Comparison of ENCODE assay signal across 8 cellular contexts in the genomic region with DNA sequence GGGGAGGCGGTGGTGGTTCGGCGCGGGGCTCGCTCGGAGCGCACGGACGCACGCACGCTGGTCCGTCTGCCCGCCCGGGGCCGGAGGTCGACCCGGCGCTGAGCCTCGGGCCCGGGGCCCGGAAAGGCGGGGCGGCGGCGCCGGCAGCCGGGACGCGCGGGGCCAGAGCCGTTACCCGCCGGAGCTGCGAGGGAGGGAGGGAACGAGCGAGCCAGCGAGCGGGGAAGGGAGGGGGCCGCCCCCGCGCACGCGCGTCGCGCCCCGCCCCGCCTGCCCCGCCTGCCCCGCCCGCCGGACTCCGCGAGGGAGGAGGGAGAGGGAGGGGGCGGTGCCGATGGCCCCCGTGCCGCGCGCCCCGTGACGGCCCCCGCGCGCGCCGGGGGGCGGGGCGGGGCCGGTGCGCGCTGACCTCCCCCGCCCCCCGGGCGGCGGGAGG. TPM values are rescaled to one million over a fixed set of nuclear protein-coding genes. Genes with fewer than 3 reads are reported as not detected.
DNase-seq lines count a peak whose midpoint lies in the region; ATAC-seq and TF ChIP-seq lines count a peak whose summit lies in the region.

No MANE protein-coding gene starts in this region.

- H3K4me1 Mint-ChIP-seq in GM23338: peaks cover 34% of the 10 kb centered on the region
- peaks cover 34% of the 10 kb centered on the region for H3K4me1 Mint-ChIP-seq in T-helper 2 cell treated with Interferon-gamma antibody and Interleukin-4, amounts not matched to agents 5 μg/mL and 100 μg/mL, for 36 hours (ENCODE audit: low read depth)
- peaks cover 23% of the 10 kb centered on the region for H3K4me1 Mint-ChIP-seq in MCF 10A (ENCODE audit: insufficient read depth, unreplicated experiment)

- H3K27ac ChIP-seq in GM23338 (ENCODE audit: low read depth): no peak overlapping the region

- no peaks in the 10 kb centered on the region; the same call in 1 of the 2 replicates for H4K20me1 ChIP-seq in GM23338 (replicated peaks; ENCODE audit: insufficient read depth)

- peak; percentile 81 for DNase-seq in NCI-H1436 (lab: John Stamatoyannopoulos, UW)
- no peak for DNase-seq in NCI-H1436 treated with DMSO at 0.1 percent for 48 hours (lab: John Stamatoyannopoulos, UW)
- peak; percentile 54 for DNase-seq in GM23338 (ENCODE audit: low spot score)
- DNase-seq in MG63: peak; percentile 87
- peak; percentile 79 for DNase-seq in T-helper 2 cell treated with Interferon-gamma antibody and Interleukin-4, amounts not matched to agents 5 μg/mL and 100 μg/mL, for 36 hours (ENCODE audit: low spot score)
- peak; percentile 79 for DNase-seq in MCF 10A (ENCODE audit: unreplicated experiment)
- DNase-seq in inferior parietal cortex (ENCODE audit: extremely low spot score): peak; percentile 55
- peak; percentile 59 to 67 for DNase-seq in stimulated activated CD4-positive, alpha-beta T cell treated with anti-CD3 and anti-CD28 coated beads, Interleukin-15, amount 100 ng/mL, for 48 hours (ENCODE audit: low read depth in 2 of 2)

- POLR2A ChIA-PET in MCF 10A (lab: Yijun Ruan, JAX): interaction anchor here (0.7 to 1.7 kb wide), 4 partner anchors 9 to 40 kb away, joined by 3 to 11 read pairs (median 7); partner anchors contain the start of genes PAFAH1B3 and PRR19

- peak overlapping the region; percentile 43; the same call in 1 of the 2 replicates for H3K4me3 ChIP-seq in GM23338
- no peak overlapping the region; the same call in 1 of the 2 replicates for H3K4me3 ChIP-seq in MG63

- H3K36me3 ChIP-seq in GM23338 (ENCODE audit: insufficient read depth) (0 out of 2 replicates have a peak, but pooled peaks cover 4% of the 10 kb centered on the region), MG63 (peaks cover 32% of the 10 kb centered on the region)

- H3K4me1 ChIP-seq in GM23338 (ENCODE audit: insufficient read depth): peaks cover 32% of the 10 kb centered on the region

- H3K36me3 Mint-ChIP-seq in GM23338 (ENCODE audit: low read depth) (peaks cover 10% of the 10 kb centered on the region), MCF 10A (ENCODE audit: insufficient read depth, unreplicated experiment) (peaks cover 14% of the 10 kb centered on the region)
- peaks cover 12% of the 10 kb centered on the region for H3K36me3 Mint-ChIP-seq in T-helper 2 cell treated with Interferon-gamma antibody and Interleukin-4, amounts not matched to agents 5 μg/mL and 100 μg/mL, for 36 hours (ENCODE audit: low read depth)

- peaks cover 23% of the 10 kb centered on the region for H3F3A ChIP-seq in GM23338 (replicated peaks; ENCODE audit: low read depth)

- no peak for TF ChIP-seq CTCF in GM23338 (conservative IDR thresholded peaks at IDR 0.05; ENCODE audit: low read depth in 2 of 2)
- no peak for TF ChIP-seq CTCF in MCF 10A (IDR thresholded peaks at IDR 0.05; ENCODE audit: unreplicated experiment)

- no TSS peak for BruUV-seq in MCF 10A (replicated peaks; lab: Mats Ljungman, UMichigan)

- H3K9me3 Mint-ChIP-seq in GM23338 (no peaks in the 10 kb centered on the region), MCF 10A (ENCODE audit: unreplicated experiment) (no peaks in the 10 kb centered on the region)
- H3K9me3 Mint-ChIP-seq in T-helper 2 cell treated with Interferon-gamma antibody and Interleukin-4, amounts not matched to agents 5 μg/mL and 100 μg/mL, for 36 hours: no peaks in the 10 kb centered on the region

- no peak for ATAC-seq in GM23338

- H3K27me3 ChIP-seq in GM23338 (ENCODE audit: insufficient read depth): no peaks in the 10 kb centered on the region
- no peaks in the 10 kb centered on the region for H3K27me3 ChIP-seq in MG63

- peaks cover 23% of the 10 kb centered on the region for H3K27me3 Mint-ChIP-seq in GM23338 (ENCODE audit: insufficient read depth, low read depth, poor library complexity)
- no peaks in the 10 kb centered on the region for H3K27me3 Mint-ChIP-seq in T-helper 2 cell treated with Interferon-gamma antibody and Interleukin-4, amounts not matched to agents 5 μg/mL and 100 μg/mL, for 36 hours (ENCODE audit: low read depth)
- H3K27me3 Mint-ChIP-seq in MCF 10A (ENCODE audit: insufficient read depth, unreplicated experiment): no peaks in the 10 kb centered on the region

- H3K9me3 ChIP-seq in MG63: no peaks in the 10 kb centered on the region

- no peak overlapping the region for H2AFZ ChIP-seq in GM23338

- intact Hi-C loops in MCF 10A (cut with micrococcal nuclease): no loop called here

- H3K4me3 Mint-ChIP-seq in GM23338: no peak overlapping the region
- H3K4me3 Mint-ChIP-seq in T-helper 2 cell treated with Interferon-gamma antibody and Interleukin-4, amounts not matched to agents 5 μg/mL and 100 μg/mL, for 36 hours: no peak overlapping the region
- peak overlapping the region; percentile 72 for H3K4me3 Mint-ChIP-seq in MCF 10A (ENCODE audit: unreplicated experiment)

- H3K79me2 ChIP-seq in GM23338 (replicated peaks; ENCODE audit: insufficient read depth): peaks cover 20% of the 10 kb centered on the region

- no peaks in the 10 kb centered on the region for H3K9me2 ChIP-seq in GM23338 (ENCODE audit: insufficient read depth)

- CTCF ChIA-PET in MCF 10A (lab: Yijun Ruan, JAX): interaction anchor here (0.6 to 1.2 kb wide), 3 partner anchors 11 to 63 kb away, joined by 3 to 10 read pairs (median 3); no protein-coding TSS in a partner anchor

- no peak overlapping the region for H3K27ac Mint-ChIP-seq in GM23338
- no peak overlapping the region for H3K27ac Mint-ChIP-seq in T-helper 2 cell treated with Interferon-gamma antibody and Interleukin-4, amounts not matched to agents 5 μg/mL and 100 μg/mL, for 36 hours
- H3K27ac Mint-ChIP-seq in MCF 10A (ENCODE audit: low read depth, unreplicated experiment): no peak overlapping the region

- H3K4me2 ChIP-seq in GM23338: no peak overlapping the region

TF ChIP-seq in GM23338, 12 proteins besides CTCF, POLR2A, EP300 and RAD21:
- TF ChIP-seq POLR2AphosphoS5 (IDR thresholded peaks at IDR 0.05; ENCODE audit: low read depth) (0 out of 2 replicates have a peak, but pooled peaks have one; percentile 11), STAT1 (IDR thresholded peaks at IDR 0.05; ENCODE audit: unreplicated experiment) (no peak)

RNA-seq across cellular contexts. Expression of gene CIC, which starts 15.0 kb away (rescaled TPM):
- 31.8 and 42.0 TPM in 2 replicates for total RNA-seq in GM23338 (2014; rRNA removed; shearing (Covaris generic))
- polyA plus RNA-seq in GM23338 (2016; fragmentation: Nextera tagmentation; extraction: Ambion mirVana): 13.2 and 13.9 TPM in 2 replicates
- 5.9 and 15.8 TPM in 2 replicates for total RNA-seq in MG63 (2014; rRNA removed; shearing (Covaris generic); ENCODE audit: low replicate concordance)
- total RNA-seq in MCF 10A (2022): 66.9 and 67.9 TPM in 2 replicates

RNA-seq across cellular contexts. Expression of gene PRR19, which starts 17.8 kb away (rescaled TPM):
- total RNA-seq in GM23338 (2014; rRNA removed; shearing (Covaris generic)): 3.6 and 8.1 TPM in 2 replicates
- polyA plus RNA-seq in GM23338 (2016; fragmentation: Nextera tagmentation; extraction: Ambion mirVana): 4.1 and 5.6 TPM in 2 replicates
- 0.13 and 0.76 TPM in 2 replicates for total RNA-seq in MG63 (2014; rRNA removed; shearing (Covaris generic); ENCODE audit: low replicate concordance)
- 0.30 and 0.64 TPM in 2 replicates for total RNA-seq in MCF 10A (2022)

RNA-seq across cellular contexts. Expression of gene PAFAH1B3, which starts 18.3 kb away (rescaled TPM):
- total RNA-seq in GM23338 (2014; rRNA removed; shearing (Covaris generic)): 139 and 162 TPM in 2 replicates
- 195 and 197 TPM in 2 replicates for polyA plus RNA-seq in GM23338 (2016; fragmentation: Nextera tagmentation; extraction: Ambion mirVana)
- total RNA-seq in MG63 (2014; rRNA removed; shearing (Covaris generic); ENCODE audit: low replicate concordance): 80.0 and 88.3 TPM in 2 replicates
- total RNA-seq in MCF 10A (2022): 9.5 and 30.6 TPM in 2 replicates

RNA-seq across cellular contexts. Expression of gene TMEM145, which starts 29.0 kb away (rescaled TPM):
- 1.3 and 5.4 TPM in 2 replicates for total RNA-seq in GM23338 (2014; rRNA removed; shearing (Covaris generic))
- 1.9 and 2.3 TPM in 2 replicates for polyA plus RNA-seq in GM23338 (2016; fragmentation: Nextera tagmentation; extraction: Ambion mirVana)
- 0.86 TPM in 1 of 2 replicates, not detected in the other for total RNA-seq in MG63 (2014; rRNA removed; shearing (Covaris generic); ENCODE audit: low replicate concordance)
- not detected in 2 replicates for total RNA-seq in MCF 10A (2022)

RNA-seq across cellular contexts. Expression of gene ERF, which starts 29.2 kb away (rescaled TPM):
- 49.0 and 49.4 TPM in 2 replicates for total RNA-seq in GM23338 (2014; rRNA removed; shearing (Covaris generic))
- polyA plus RNA-seq in GM23338 (2016; fragmentation: Nextera tagmentation; extraction: Ambion mirVana): 29.4 and 30.4 TPM in 2 replicates
- 78.3 and 168 TPM in 2 replicates for total RNA-seq in MG63 (2014; rRNA removed; shearing (Covaris generic); ENCODE audit: low replicate concordance)
- total RNA-seq in MCF 10A (2022): 27.8 and 35.1 TPM in 2 replicates
